ENCODE assay signal across 8 cellular contexts in the genomic region with DNA sequence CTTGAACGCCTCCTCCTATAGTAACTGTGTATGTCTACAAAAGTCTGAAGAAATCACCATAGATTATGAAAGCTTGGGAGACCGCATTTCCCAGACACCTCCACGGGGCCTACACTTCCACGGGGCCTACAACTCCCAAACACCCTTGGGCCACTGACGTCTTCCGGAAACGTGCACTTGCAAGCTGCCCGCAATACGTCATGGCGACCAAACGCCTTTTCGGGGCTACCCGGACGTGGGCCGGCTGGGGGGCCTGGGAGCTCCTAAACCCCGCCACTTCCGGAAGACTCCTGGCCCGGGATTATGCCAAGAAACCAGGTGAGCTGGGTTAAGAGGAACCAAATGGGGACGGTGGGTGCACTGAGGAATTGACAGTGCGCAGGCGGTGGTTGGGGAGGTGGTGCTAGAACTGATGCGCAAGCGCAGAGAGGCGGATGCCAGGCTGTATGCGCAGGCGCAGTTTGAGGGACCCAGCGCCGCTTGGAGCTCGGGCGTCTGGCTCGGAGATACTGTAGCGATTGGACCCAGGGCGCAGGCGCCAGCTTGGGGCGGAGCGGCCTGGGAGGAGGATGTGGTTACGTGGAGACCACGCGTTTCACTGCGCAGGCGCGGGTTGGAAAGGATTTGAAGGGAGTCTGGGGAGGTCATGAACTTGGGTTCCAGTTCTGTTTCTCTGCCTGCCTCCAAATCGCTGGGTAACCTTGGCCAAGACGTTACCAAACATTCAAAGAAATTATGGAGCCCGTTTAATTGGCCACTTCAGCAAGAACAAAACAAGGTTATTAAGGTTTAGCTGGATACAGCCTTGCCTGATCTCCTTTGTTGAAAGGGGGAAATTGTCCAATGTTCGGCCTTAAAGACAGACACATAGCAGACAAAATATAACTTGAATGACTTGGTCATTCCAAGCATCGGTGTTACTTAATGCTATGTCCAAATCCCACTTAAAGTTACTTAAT. TPM values are rescaled to one million over a fixed set of nuclear protein-coding genes. Genes with fewer than 3 reads are reported as not detected.
A peak's percentile ranks its signal among the peaks of the same experiment; 100 is the strongest.
DNase-seq lines count a peak whose midpoint lies in the region; TF ChIP-seq lines count a peak whose summit lies in the region.

A gene (plus strand): TSS at position 182 of the 959 bp plus-strand sequence. CDS start 19 bp downstream, at position 201.

- H3K27me3 ChIP-seq in effector memory CD4-positive, alpha-beta T cell (replicated peaks; ENCODE audit: control insufficient read depth, insufficient read depth, low read length, poor library complexity, severe bottlenecking) = no peaks in the 10 kb centered on the region

- POLR2A ChIA-PET in activated CD8-positive, alpha-beta memory T cell treated with anti-CD3 and anti-CD28 coated beads for 36 hours (lab: Charles Lee) = interaction anchor here (0.6 to 2.7 kb wide), 9 partner anchors 13 to 652 kb away, joined by 3 to 10 read pairs (median 4); a partner anchor contains a TSS

- peak; percentile 96 for DNase-seq in CMK (ENCODE audit: low read depth)
- peak; percentile 99 for DNase-seq in GM20000 (ENCODE audit: low spot score)
- peak; percentile 98 for DNase-seq in HT-29 (ENCODE audit: low spot score)
- peak; percentile 98 to 99 for DNase-seq in NOMO-1 (lab: John Stamatoyannopoulos, UW; ENCODE audit: unreplicated experiment in 2 of 2)
- peak; percentile 98 to 99 (median 99) for DNase-seq in effector memory CD4-positive, alpha-beta T cell
- peak; percentile 100 for DNase-seq in medulla oblongata (ENCODE audit: extremely low spot score)
- peak; percentile 100 for DNase-seq in stimulated activated CD8-positive, alpha-beta memory T cell treated with anti-CD3 and anti-CD28 coated beads, Interleukin-12 subunit alpha, Interleukin-12 subunit beta, amount 100 ng/mL, for 1 hour (ENCODE audit: low read depth)

- H3K4me3 ChIP-seq in effector memory CD4-positive, alpha-beta T cell (ENCODE audit: insufficient read depth, low read depth, low read length, poor library complexity, severe bottlenecking) = peak within 1 kb of the TSS; percentile 86

- CTCF ChIA-PET in activated CD8-positive, alpha-beta memory T cell treated with anti-CD3 and anti-CD28 coated beads for 36 hours (lab: Charles Lee) = interaction anchor here (0.6 to 4.5 kb wide), 11 partner anchors 11 to 377 kb away, joined by 3 to 29 read pairs (median 4); a partner anchor contains a TSS

- H3K9me3 ChIP-seq in effector memory CD4-positive, alpha-beta T cell (ENCODE audit: control insufficient read depth, low read length) = no peaks in the 10 kb centered on the region

- TF ChIP-seq CTCF in GM20000 (IDR thresholded peaks at IDR 0.05; ENCODE audit: extremely low read depth, missing control alignments) = no peak

- H3K36me3 ChIP-seq in effector memory CD4-positive, alpha-beta T cell (ENCODE audit: control insufficient read depth, insufficient read depth, low read length) = peaks cover 27% of the 10 kb centered on the region

- peaks cover 40% of the 10 kb centered on the region for H3K4me1 ChIP-seq in effector memory CD4-positive, alpha-beta T cell (ENCODE audit: control insufficient read depth, insufficient read depth, low read length, poor library complexity, severe bottlenecking)

- peak within 1 kb of the TSS; percentile 100 for H3K27ac ChIP-seq in effector memory CD4-positive, alpha-beta T cell (ENCODE audit: insufficient read depth, low read length, poor library complexity, severe bottlenecking)

RNA-seq across cellular contexts. Expression of the gene that starts here (rescaled TPM):
- total RNA-seq in HT-29 (2014; rRNA removed; shearing (Covaris generic)) = 50.7 and 59.5 TPM in 2 replicates
- 10 to 100 TPM; 83.1 to 88.8 TPM for total RNA-seq in activated CD8-positive, alpha-beta memory T cell treated with anti-CD3 and anti-CD28 coated beads for 36 hours

Comparison
In these comparisons a context has a peak if more than half of its experiments do, and no peak if none do; other contexts are left out.
1. Peak in every context shown above with its lines: DNase-seq, H3K4me3 ChIP-seq and H3K27ac ChIP-seq.